Comparison of ENCODE assay signal across 13 cellular contexts in the genomic region with DNA sequence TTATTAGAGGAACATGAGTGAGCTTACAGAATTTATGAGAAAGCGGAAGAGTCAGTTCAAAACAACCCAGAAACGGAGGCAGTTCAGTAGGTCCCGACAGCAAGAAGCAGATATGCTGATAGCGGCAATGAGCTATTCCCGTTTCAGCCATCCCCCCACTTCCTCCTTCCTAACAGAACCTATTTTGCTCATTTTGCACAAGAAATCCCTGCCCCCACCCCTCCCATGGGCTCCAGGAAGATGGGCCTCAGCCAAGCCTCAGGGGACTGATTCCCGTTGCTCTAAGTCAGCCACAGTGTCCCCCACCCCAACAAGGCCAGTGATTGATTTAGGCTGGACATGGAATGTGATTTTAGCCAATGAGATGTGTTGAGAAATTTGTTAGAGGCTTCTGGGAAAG.
A peak's percentile ranks its signal among the peaks of the same experiment; 100 is the strongest.
DNase-seq lines count a peak whose midpoint lies in the region; ATAC-seq, FAIRE-seq and TF ChIP-seq lines count a peak whose summit lies in the region.
"Had no signal": no experiment of that assay in that cellular context is flagged by ENCODE, and none has a peak within 500 bp of the region (broad histone marks: within the 10 kb centered on the region; RNA-seq: fewer than 3 reads in every experiment).

No MANE protein-coding gene starts in this region.

- ATAC-seq in heart right ventricle (peak in 7 of 8 donors; percentile 18 to 60 (median 36)), pancreas (peak in 3 of 4 donors; percentile 45 to 62 (median 52)), HG02642 (IDR thresholded peaks at IDR 0.05; ENCODE audit: poor library complexity, unreplicated experiment) (no peak), GM19324 (IDR thresholded peaks at IDR 0.05; ENCODE audit: low FRiP score, unreplicated experiment) (no peak)
- ATAC-seq in stimulated activated naive B cell treated with anti-CD40 and anti-IgM and Interleukin-4, amounts not matched to agents 10 μg/mL and 1 μg/mL and 100 μg/mL, for 72 hours (replicated peaks) = no peak
- ATAC-seq: activated CD8-positive, alpha-beta T cell treated with anti-CD3 and anti-CD28 coated beads, Interleukin-2, amount 10 ng/mL, durations not matched to agents 7 days and 5 days; HCT116 had no signal

- no peaks in the 10 kb centered on the region for H3K27me3 ChIP-seq in heart right ventricle
- H3K27me3 ChIP-seq in pancreas = no peaks in the 10 kb centered on the region
- H3K27me3 ChIP-seq in small intestine (ENCODE audit: control insufficient read depth in 2 of 2, insufficient read depth in 2 of 2, low read length in 2 of 2) = no peaks in the 10 kb centered on the region

- peaks cover 3% of the 10 kb centered on the region in 2 donors for H3K36me3 Mint-ChIP-seq in stimulated activated naive B cell treated with anti-CD40 and anti-IgM and Interleukin-4, amounts not matched to agents 10 μg/mL and 1 μg/mL and 100 μg/mL, for 72 hours
- H3K36me3 Mint-ChIP-seq: activated naive CD8-positive, alpha-beta T cell treated with anti-CD3 and anti-CD28 coated beads, Interleukin-2, amount 10 ng/mL, durations not matched to agents 7 days and 5 days had no signal

- no peaks in the 10 kb centered on the region for H3K9me3 Mint-ChIP-seq in stimulated activated naive B cell treated with anti-CD40 and anti-IgM and Interleukin-4, amounts not matched to agents 10 μg/mL and 1 μg/mL and 100 μg/mL, for 72 hours
- H3K9me3 Mint-ChIP-seq: activated naive CD8-positive, alpha-beta T cell treated with anti-CD3 and anti-CD28 coated beads, Interleukin-2, amount 10 ng/mL, durations not matched to agents 7 days and 5 days had no signal

- FAIRE-seq in pancreas (lab: Jason Lieb, UNC) (no peak), small intestine (lab: Jason Lieb, UNC) (no peak)

- intact Hi-C loops in heart right ventricle (cut with DNase I) = loop anchor here in 2 of 10 donors (10.0 kb wide), 2 partner anchors 107 to 153 kb away; a partner anchor contains a TSS
- intact Hi-C loops in pancreas (cut with DNase I) = no loop called here

- H3K27ac ChIP-seq in heart right ventricle (peak overlapping the region in 6 of 10 donors; percentile 22 to 91 (median 62)), pancreas (peak overlapping the region in 3 of 4 donors; percentile 11 to 63 (median 50)), small intestine (ENCODE audit: low read depth in 1 of 2, low read length in 1 of 2) (peak overlapping the region in 1 of 2 donors; percentile 80)

- H3K4me1 ChIP-seq in heart right ventricle = peaks cover 9 to 79% (median 30%) of the 10 kb centered on the region in 9 donors
- H3K4me1 ChIP-seq in pancreas = peaks cover 0 to 7% (median 0%) of the 10 kb centered on the region in 3 donors
- H3K4me1 ChIP-seq in small intestine (ENCODE audit: control insufficient read depth in 2 of 2, insufficient read depth in 1 of 2, low read depth in 1 of 2, low read length in 1 of 2) = no peaks in the 10 kb centered on the region

- peaks cover 35 to 51% of the 10 kb centered on the region in 2 donors for H3K4me1 Mint-ChIP-seq in stimulated activated naive B cell treated with anti-CD40 and anti-IgM and Interleukin-4, amounts not matched to agents 10 μg/mL and 1 μg/mL and 100 μg/mL, for 72 hours

- TF ChIP-seq CTCF in heart right ventricle (IDR thresholded peaks at IDR 0.05) = no peak
- no peak for TF ChIP-seq CTCF in pancreas (IDR thresholded peaks at IDR 0.05)

- no peak overlapping the region for H3K27ac Mint-ChIP-seq in stimulated activated naive B cell treated with anti-CD40 and anti-IgM and Interleukin-4, amounts not matched to agents 10 μg/mL and 1 μg/mL and 100 μg/mL, for 72 hours
- H3K27ac Mint-ChIP-seq: activated CD8-positive, alpha-beta T cell treated with anti-CD3 and anti-CD28 coated beads, Interleukin-2, amount 10 ng/mL, durations not matched to agents 7 days and 5 days; activated naive CD8-positive, alpha-beta T cell treated with anti-CD3 and anti-CD28 coated beads, Interleukin-2, amount 10 ng/mL, durations not matched to agents 7 days and 5 days had no signal

- peaks cover 45 to 58% of the 10 kb centered on the region in 2 donors for H3K27me3 Mint-ChIP-seq in stimulated activated naive B cell treated with anti-CD40 and anti-IgM and Interleukin-4, amounts not matched to agents 10 μg/mL and 1 μg/mL and 100 μg/mL, for 72 hours

- H3K4me3 ChIP-seq in heart right ventricle (no peak overlapping the region), pancreas (no peak overlapping the region), small intestine (ENCODE audit: low read depth in 1 of 2, low read length in 2 of 2) (no peak overlapping the region)

- WGBS in heart right ventricle, 2 donors = 59 to 66% methylated on average over 6 of the region's 6 CpGs
- 64 to 68% methylated on average over 6 of the region's 6 CpGs for WGBS in pancreas, 2 donors
- WGBS in small intestine, 3 donors = 69 to 83% (median 80%) methylated on average over 6 of the region's 6 CpGs

- H3K9me3 ChIP-seq in heart right ventricle = no peaks in the 10 kb centered on the region
- H3K9me3 ChIP-seq in pancreas = no peaks in the 10 kb centered on the region
- H3K9me3 ChIP-seq in small intestine (ENCODE audit: control insufficient read depth, low read depth) = no peaks in the 10 kb centered on the region

- no peaks in the 10 kb centered on the region for H3K36me3 ChIP-seq in heart right ventricle
- no peaks in the 10 kb centered on the region for H3K36me3 ChIP-seq in pancreas
- no peaks in the 10 kb centered on the region for H3K36me3 ChIP-seq in small intestine (ENCODE audit: control insufficient read depth in 2 of 2, insufficient read depth in 2 of 2, low read length in 2 of 2)

- DNase-seq in CD1c-positive myeloid dendritic cell (ENCODE audit: extremely low spot score) (peak; percentile 88), OCI-M1 (lab: John Stamatoyannopoulos, UW) (peak; percentile 85), heart right ventricle (peak in 1 of 2 donors; percentile 55), pancreas (peak in 2 of 6 donors; percentile 43 to 46), small intestine (no peak)
- no peak for DNase-seq in stimulated activated naive B cell treated with anti-CD40 and anti-IgM and Interleukin-4, amounts not matched to agents 10 μg/mL and 1 μg/mL and 100 μg/mL, for 72 hours
- DNase-seq: activated CD8-positive, alpha-beta T cell treated with anti-CD3 and anti-CD28 coated beads, Interleukin-2, amount 10 ng/mL, durations not matched to agents 7 days and 5 days; activated naive CD8-positive, alpha-beta T cell treated with anti-CD3 and anti-CD28 coated beads, Interleukin-2, amount 10 ng/mL, durations not matched to agents 7 days and 5 days; dermis blood vessel endothelial cell; stimulated activated naive CD4-positive, alpha-beta T cell treated with Interleukin-2 at 50 U/mL for 16 hours had no signal

- no peak overlapping the region for H3K4me3 Mint-ChIP-seq in stimulated activated naive B cell treated with anti-CD40 and anti-IgM and Interleukin-4, amounts not matched to agents 10 μg/mL and 1 μg/mL and 100 μg/mL, for 72 hours
- H3K4me3 Mint-ChIP-seq: activated CD8-positive, alpha-beta T cell treated with anti-CD3 and anti-CD28 coated beads, Interleukin-2, amount 10 ng/mL, durations not matched to agents 7 days and 5 days; activated naive CD8-positive, alpha-beta T cell treated with anti-CD3 and anti-CD28 coated beads, Interleukin-2, amount 10 ng/mL, durations not matched to agents 7 days and 5 days had no signal

Comparison
In these comparisons a context has a peak if more than half of its experiments do, and no peak if none do; other contexts are left out.
1. DNase-seq: peak in CD1c-positive myeloid dendritic cell (single experiment) and OCI-M1 (single experiment); none in stimulated activated naive B cell treated with anti-CD40 and anti-IgM and Interleukin-4, amounts not matched to agents 10 μg/mL and 1 μg/mL and 100 μg/mL, for 72 hours (single experiment) and small intestine (single experiment).
2. ATAC-seq: peak in heart right ventricle (7 of 8) and pancreas (3 of 4); none in stimulated activated naive B cell treated with anti-CD40 and anti-IgM and Interleukin-4, amounts not matched to agents 10 μg/mL and 1 μg/mL and 100 μg/mL, for 72 hours (0 of 2), HG02642 (single experiment) and GM19324 (single experiment).